ENCODE assay signal across 19 cellular contexts in the genomic region with DNA sequence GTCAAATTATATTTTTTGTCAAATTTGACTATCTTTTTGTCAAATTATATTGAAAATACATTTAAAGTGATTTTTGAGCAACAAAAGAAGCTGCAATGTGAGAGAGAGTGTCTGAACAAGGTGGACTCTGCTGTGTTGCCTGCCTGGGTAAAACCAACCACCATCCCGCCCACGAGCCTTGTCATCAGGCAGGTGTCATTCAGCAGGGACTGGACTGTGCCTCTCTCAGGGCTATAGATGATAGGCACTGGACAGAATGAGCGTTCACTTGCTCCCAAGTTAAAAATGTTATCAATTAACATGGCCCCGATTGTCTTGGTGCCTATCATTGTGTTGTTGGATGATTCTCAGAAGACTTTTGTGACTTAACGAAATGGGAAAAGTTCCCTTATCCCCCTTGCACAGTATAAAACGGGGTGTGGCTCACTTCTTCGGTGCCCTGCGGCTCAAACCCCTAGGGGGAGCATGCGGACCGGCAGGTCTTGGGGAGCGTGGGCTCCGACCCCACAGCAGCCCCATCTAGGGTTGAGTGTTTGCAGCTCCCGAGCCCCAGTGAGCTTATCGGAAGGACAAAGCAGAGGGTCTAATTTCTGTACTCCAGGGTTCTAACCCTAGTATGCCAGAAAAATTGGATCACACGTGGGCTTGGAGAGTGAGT. TPM values are rescaled to one million over a fixed set of nuclear protein-coding genes. Genes with fewer than 3 reads are reported as not detected.
"Had no signal": no experiment of that assay in that cellular context is flagged by ENCODE, and none has a peak within 500 bp of the region (broad histone marks: within the 10 kb centered on the region; RNA-seq: fewer than 3 reads in every experiment).

No MANE protein-coding gene starts in this region.

- H3K4me3 ChIP-seq: adrenal gland, skin epidermis had no signal

- H3K36me3 ChIP-seq: adrenal gland had no signal

- H3K9me3 Mint-ChIP-seq: activated B cell treated with CpG ODN at 0.5 μM for 24 hours; activated CD4-positive, alpha-beta T cell treated with anti-CD3 and anti-CD28 coated beads, Interleukin-2, amount 10 ng/mL, durations not matched to agents 24 days and 14 days; immature natural killer cell; naive thymus-derived CD4-positive, alpha-beta T cell had no signal

- H2AFZ ChIP-seq: parathyroid adenoma had no signal

- H3K27me3 Mint-ChIP-seq: activated CD4-positive, alpha-beta T cell treated with anti-CD3 and anti-CD28 coated beads, Interleukin-2, amount 10 ng/mL, durations not matched to agents 24 days and 14 days had no signal

- H3K27ac ChIP-seq: adrenal gland, parathyroid adenoma, skin epidermis had no signal

- H3K79me2 ChIP-seq: parathyroid adenoma had no signal

- H3K4me1 ChIP-seq: adrenal gland, parathyroid adenoma had no signal

- H3K9ac ChIP-seq: parathyroid adenoma had no signal

- DNase-seq: activated B cell treated with CpG ODN at 0.5 μM for 24 hours; activated CD4-positive, alpha-beta T cell treated with anti-CD3 and anti-CD28 coated beads, Interleukin-2, amount 10 ng/mL, durations not matched to agents 24 days and 14 days; activated naive CD4-positive, alpha-beta T cell treated with anti-CD3 and anti-CD28 coated beads, Interleukin-2, amount 50 U/mL, for 16 hours; activated T-cell treated with anti-CD3 and anti-CD28 coated beads for 4 hours; adrenal gland; central memory CD4-positive, alpha-beta T cell; effector memory CD4-positive, alpha-beta T cell; hypothalamus; immature natural killer cell; left cardiac atrium; naive thymus-derived CD4-positive, alpha-beta T cell; stimulated activated CD4-positive, alpha-beta T cell treated with anti-CD3 and anti-CD28 coated beads, Interleukin-4, amount 100 ng/mL, for 4 hours had no signal

- FAIRE-seq: urothelium cell line had no signal

- H3K4me3 Mint-ChIP-seq: activated B cell treated with CpG ODN at 0.5 μM for 24 hours; activated CD4-positive, alpha-beta T cell treated with anti-CD3 and anti-CD28 coated beads, Interleukin-2, amount 10 ng/mL, durations not matched to agents 24 days and 14 days; immature natural killer cell; naive thymus-derived CD4-positive, alpha-beta T cell had no signal

- H3K9me3 ChIP-seq: adrenal gland had no signal

- H3K4me1 Mint-ChIP-seq: activated B cell treated with CpG ODN at 0.5 μM for 24 hours; activated CD4-positive, alpha-beta T cell treated with anti-CD3 and anti-CD28 coated beads, Interleukin-2, amount 10 ng/mL, durations not matched to agents 24 days and 14 days; immature natural killer cell; naive thymus-derived CD4-positive, alpha-beta T cell had no signal

- H3K27me3 ChIP-seq: adrenal gland had no signal

- ATAC-seq: left cardiac atrium; naive thymus-derived CD4-positive, alpha-beta T cell had no signal

- H3K36me3 Mint-ChIP-seq: immature natural killer cell; naive thymus-derived CD4-positive, alpha-beta T cell had no signal

- H3K27ac Mint-ChIP-seq: activated B cell treated with CpG ODN at 0.5 μM for 24 hours; activated CD4-positive, alpha-beta T cell treated with anti-CD3 and anti-CD28 coated beads, Interleukin-2, amount 10 ng/mL, durations not matched to agents 24 days and 14 days; immature natural killer cell; naive thymus-derived CD4-positive, alpha-beta T cell had no signal

RNA-seq across cellular contexts. Expression of gene APOL5, which starts 1.7 kb away (rescaled TPM):
- total RNA-seq: activated B cell treated with CpG ODN at 0.5 μM for 24 hours; activated CD4-positive, alpha-beta T cell treated with anti-CD3 and anti-CD28 coated beads, Interleukin-2, amount 10 ng/mL, durations not matched to agents 24 days and 14 days; activated CD8-positive, alpha-beta memory T cell treated with anti-CD3 and anti-CD28 coated beads for 36 hours; adrenal gland; epithelial cell of proximal tubule; left cardiac atrium; lung microvascular endothelial cell; naive thymus-derived CD4-positive, alpha-beta T cell; renal cortical epithelial cell had no signal
- polyA plus RNA-seq: adrenal gland; immature natural killer cell; naive thymus-derived CD4-positive, alpha-beta T cell had no signal
